8 cellular contexts compared by ENCODE assay signal in genomic region chr22:37187552-37187890, GRCh38. TPM values are rescaled to one million over a fixed set of nuclear protein-coding genes. Genes with fewer than 3 reads are reported as not detected.
DNase-seq lines count a peak whose midpoint lies in the region; ATAC-seq and TF ChIP-seq lines count a peak whose summit lies in the region.

No MANE protein-coding gene starts in this region.

- H3K4me3 ChIP-seq in colonic mucosa (peak overlapping the region; percentile 14), left lung (peak overlapping the region; percentile 27 to 35), thymus (ENCODE audit: low read length) (no peak overlapping the region)

- peaks cover 12% of the 10 kb centered on the region for H3K4me1 ChIP-seq in colonic mucosa
- peaks cover 21 to 42% of the 10 kb centered on the region in 2 donors for H3K4me1 ChIP-seq in left lung
- peaks cover 12% of the 10 kb centered on the region for H3K4me1 ChIP-seq in thymus (ENCODE audit: control insufficient read depth, insufficient read depth, low read length)

- H3K27ac ChIP-seq in colonic mucosa = peak overlapping the region; percentile 86
- peak overlapping the region; percentile 81 to 83 for H3K27ac ChIP-seq in left lung
- H3K27ac ChIP-seq in thymus (ENCODE audit: low read depth) = peak overlapping the region; percentile 67

- H3K36me3 ChIP-seq in colonic mucosa (no peaks in the 10 kb centered on the region), left lung (no peaks in the 10 kb centered on the region), thymus (ENCODE audit: control insufficient read depth, insufficient read depth) (no peaks in the 10 kb centered on the region)

- H3K27me3 ChIP-seq in colonic mucosa (no peaks in the 10 kb centered on the region), left lung (no peaks in the 10 kb centered on the region), thymus (ENCODE audit: control insufficient read depth, insufficient read depth) (no peaks in the 10 kb centered on the region)

- peak overlapping the region; percentile 74 to 89 for H3K9ac ChIP-seq in colonic mucosa (ENCODE audit: low read depth in 2 of 2, low read length in 2 of 2)

- WGBS in thymus = 82% methylated on average over 5 of the region's 5 CpGs

- H3K9me3 ChIP-seq in colonic mucosa = no peaks in the 10 kb centered on the region
- no peaks in the 10 kb centered on the region for H3K9me3 ChIP-seq in left lung
- H3K9me3 ChIP-seq in thymus (ENCODE audit: control insufficient read depth) = no peaks in the 10 kb centered on the region

- DNase-seq in LHCN-M2 (ENCODE audit: low read depth) (peak; percentile 32), colonic mucosa (peak; percentile 73), left lung (no peak), dedifferentiated amniotic fluid mesenchymal stem cell (ENCODE audit: extremely low spot score) (no peak), NCI-H82 (lab: John Stamatoyannopoulos, UW) (no peak), AML-193 (lab: John Stamatoyannopoulos, UW) (no peak)

- intact Hi-C loops in colonic mucosa (cut with DNase I) (no loop called here), left lung (cut with DNase I) (no loop called here)

- peak; percentile 46 for ATAC-seq in left lung
- ATAC-seq in GM18870 (IDR thresholded peaks at IDR 0.05; ENCODE audit: unreplicated experiment) = no peak

- TF ChIP-seq CTCF in colonic mucosa (IDR thresholded peaks at IDR 0.05) = no peak
- TF ChIP-seq CTCF in left lung (IDR thresholded peaks at IDR 0.05) = no peak

RNA-seq across cellular contexts. Expression of gene C1QTNF6, which starts 0.5 kb away (rescaled TPM):
- total RNA-seq in LHCN-M2 (2014; rRNA removed) (2.2 and 3.2 TPM in 2 replicates), colonic mucosa (10 to 100 TPM in 1 of 2 donors, 1 to 10 TPM in 1; 9.3 to 16.7 TPM), left lung (10 to 100 TPM in 1 of 2 donors, 1 to 10 TPM in 1; 7.2 to 16.0 TPM)
- polyA plus RNA-seq in LHCN-M2 (2012) = 1.5 TPM
- 23.2 TPM for polyA plus RNA-seq in thymus

RNA-seq across cellular contexts. Expression of gene SSTR3, which starts 24.8 kb away (rescaled TPM):
- total RNA-seq in LHCN-M2 (2014; rRNA removed) (not detected in 2 replicates), colonic mucosa (under 1 TPM in 1 of 2 donors, not detected in 1; 0.12 TPM), left lung (under 1 TPM in 1 of 2 donors, not detected in 1; 0.26 TPM)
- not detected for polyA plus RNA-seq in LHCN-M2 (2012)
- polyA plus RNA-seq in thymus = 3.9 TPM

RNA-seq across cellular contexts. Expression of gene IL2RB, which starts 37.8 kb away (rescaled TPM):
- total RNA-seq in LHCN-M2 (2014; rRNA removed) (not detected in 2 replicates), colonic mucosa (1 to 10 TPM; 2.0 to 2.7 TPM), left lung (1 to 10 TPM; 3.7 to 7.7 TPM)
- polyA plus RNA-seq in LHCN-M2 (2012) = not detected
- polyA plus RNA-seq in thymus = 7.0 TPM

RNA-seq across cellular contexts. Expression of gene RAC2, which starts 56.5 kb away (rescaled TPM):
- total RNA-seq in LHCN-M2 (2014; rRNA removed) (0.69 and 1.1 TPM in 2 replicates), colonic mucosa (10 to 100 TPM; 27.4 to 27.6 TPM), left lung (10 to 100 TPM; 40.9 to 77.2 TPM)
- polyA plus RNA-seq in LHCN-M2 (2012) = 0.91 TPM
- 206 TPM for polyA plus RNA-seq in thymus

Comparison
In these comparisons a context has a peak if more than half of its experiments do, and no peak if none do; other contexts are left out.
1. DNase-seq: peak in LHCN-M2 (single experiment) and colonic mucosa (single experiment); none in left lung (0 of 2), dedifferentiated amniotic fluid mesenchymal stem cell (single experiment), NCI-H82 (single experiment) and AML-193 (0 of 2).
2. Peak in every context shown above with its lines, with median percentiles within 50 percentile points of each other: H3K27ac ChIP-seq.